Comparison of ENCODE assay signal across 9 cellular contexts in genomic region chr19:10543059-10543419, GRCh38. TPM values are rescaled to one million over a fixed set of nuclear protein-coding genes. Genes with fewer than 3 reads are reported as not detected.
DNase-seq lines count a peak whose midpoint lies in the region; ATAC-seq, FAIRE-seq and TF ChIP-seq lines count a peak whose summit lies in the region.
"Had no signal": no experiment of that assay in that cellular context is flagged by ENCODE, and none has a peak within 500 bp of the region (broad histone marks: within the 10 kb centered on the region; RNA-seq: fewer than 3 reads in every experiment).

No MANE protein-coding gene starts in this region.

- H3K9me3 Mint-ChIP-seq in Calu3 (ENCODE audit: low read depth, unreplicated experiment): no peaks in the 10 kb centered on the region
- no peaks in the 10 kb centered on the region for H3K9me3 Mint-ChIP-seq in effector memory CD8-positive, alpha-beta T cell

- H3K4me1 Mint-ChIP-seq in Calu3 (ENCODE audit: low read depth, unreplicated experiment): no peaks in the 10 kb centered on the region
- peaks cover 17 to 19% of the 10 kb centered on the region in 2 donors for H3K4me1 Mint-ChIP-seq in effector memory CD8-positive, alpha-beta T cell (ENCODE audit: low read depth in 2 of 2)

- H3K4me1 ChIP-seq in pancreas: peaks cover 0 to 12% (median 0%) of the 10 kb centered on the region in 3 donors

- TF ChIP-seq CTCF in Calu3 (IDR thresholded peaks at IDR 0.05; ENCODE audit: unreplicated experiment): no peak
- no peak for TF ChIP-seq CTCF in pancreas (IDR thresholded peaks at IDR 0.05)

- WGBS in pancreas, 2 donors: 44 to 47% methylated on average over 8 of the region's 8 CpGs

- peaks cover 18% of the 10 kb centered on the region for H3K27me3 Mint-ChIP-seq in Calu3 (ENCODE audit: unreplicated experiment)
- peaks cover 6 to 21% of the 10 kb centered on the region in 2 donors for H3K27me3 Mint-ChIP-seq in effector memory CD8-positive, alpha-beta T cell

- H3K27ac Mint-ChIP-seq in Calu3 (ENCODE audit: unreplicated experiment): no peak overlapping the region
- H3K27ac Mint-ChIP-seq in effector memory CD8-positive, alpha-beta T cell: peak overlapping the region in 1 of 2 donors; percentile 85

- CTCF ChIA-PET in Calu3 (lab: Charles Lee): no interaction called here

- no peak for FAIRE-seq in pancreas (lab: Jason Lieb, UNC)

- no peaks in the 10 kb centered on the region for H3K9me3 ChIP-seq in pancreas

- DNase-seq in Calu3: no peak
- DNase-seq in NCI-H69 (lab: John Stamatoyannopoulos, UW): peak; percentile 81
- no peak for DNase-seq in effector memory CD8-positive, alpha-beta T cell
- DNase-seq in pancreas: no peak
- DNase-seq in NCI-H1694 (lab: John Stamatoyannopoulos, UW): no peak

- H3K4me3 ChIP-seq in pancreas: peak overlapping the region in 2 of 4 donors; percentile 86 to 98

- no peaks in the 10 kb centered on the region for H3K27me3 ChIP-seq in pancreas

- intact Hi-C loops in Calu3 (cut with micrococcal nuclease; ENCODE audit: unreplicated experiment) (no loop called here), pancreas (cut with DNase I) (no loop called here)

- ATAC-seq in effector memory CD8-positive, alpha-beta T cell (replicated peaks): no peak
- peak; percentile 14 to 47 (median 20) for ATAC-seq in pancreas
- ATAC-seq in HG02763 (IDR thresholded peaks at IDR 0.05; ENCODE audit: unreplicated experiment): no peak
- ATAC-seq in GM18907 (IDR thresholded peaks at IDR 0.05; ENCODE audit: unreplicated experiment): no peak
- no peak for ATAC-seq in GM21423 (IDR thresholded peaks at IDR 0.05; ENCODE audit: unreplicated experiment)

- peak overlapping the region; percentile 73 for H3K4me3 Mint-ChIP-seq in Calu3 (ENCODE audit: low read depth, unreplicated experiment)
- peak overlapping the region; percentile 69 to 73 for H3K4me3 Mint-ChIP-seq in effector memory CD8-positive, alpha-beta T cell

- no TSS peak for BruUV-seq in Calu3 (replicated peaks; lab: Mats Ljungman, UMichigan)

- peaks cover 17% of the 10 kb centered on the region for H3K36me3 Mint-ChIP-seq in Calu3 (ENCODE audit: insufficient read depth, unreplicated experiment)
- peaks cover 31% of the 10 kb centered on the region for H3K36me3 Mint-ChIP-seq in effector memory CD8-positive, alpha-beta T cell (ENCODE audit: insufficient read depth)

- H3K36me3 ChIP-seq in pancreas: peaks cover 0 to 8% (median 0%) of the 10 kb centered on the region in 3 donors

- H3K27ac ChIP-seq in pancreas: peak overlapping the region; percentile 74 to 86 (median 83)

RNA-seq across cellular contexts. Expression of gene ATG4D, which starts 0.7 kb away (rescaled TPM):
- total RNA-seq in Calu3 (2022) (18.7 and 24.5 TPM in 2 replicates), pancreas (10 to 100 TPM; 12.9 to 26.9 (median 20.5) TPM)
- 10 to 100 TPM; 35.2 to 62.1 TPM for polyA plus RNA-seq in pancreas

RNA-seq across cellular contexts. Expression of gene KRI1, which starts 22.8 kb away (rescaled TPM):
- total RNA-seq in Calu3 (2022): 29.6 and 30.8 TPM in 2 replicates
- total RNA-seq in pancreas: 10 to 100 TPM in 4 of 6 donors, 1 to 10 TPM in 2; 8.0 to 15.8 (median 13.5) TPM
- polyA plus RNA-seq in pancreas: 10 to 100 TPM; 34.7 to 41.8 TPM

RNA-seq across cellular contexts. Expression of gene CDKN2D, which starts 25.7 kb away (rescaled TPM):
- total RNA-seq in Calu3 (2022): 4.2 and 4.4 TPM in 2 replicates
- total RNA-seq in pancreas: 1 to 10 TPM; 1.4 to 3.3 (median 2.1) TPM
- polyA plus RNA-seq in pancreas: 1 to 10 TPM; 3.8 to 9.1 TPM

RNA-seq across cellular contexts. Expression of gene S1PR5, which starts 25.8 kb away (rescaled TPM):
- not detected in 2 replicates for total RNA-seq in Calu3 (2022)
- 1 to 10 TPM in 2 of 6 donors, under 1 TPM in 4; 0.32 to 1.3 (median 0.63) TPM for total RNA-seq in pancreas
- polyA plus RNA-seq in pancreas: under 1 TPM; 0.21 to 0.38 TPM
- total RNA-seq: pulmonary artery endothelial cell had no signal

RNA-seq across cellular contexts. Expression of gene KEAP1, which starts 39.9 kb away (rescaled TPM):
- total RNA-seq in Calu3 (2022) (45.2 and 46.8 TPM in 2 replicates), pancreas (10 to 100 TPM; 25.2 to 36.4 (median 32.3) TPM)
- 10 to 100 TPM; 40.9 to 48.6 TPM for polyA plus RNA-seq in pancreas

Comparison
In these comparisons a context has a peak if more than half of its experiments do, and no peak if none do; other contexts are left out.
1. ATAC-seq: peak in pancreas (4 of 4); none in effector memory CD8-positive, alpha-beta T cell (single experiment), HG02763 (single experiment), GM18907 (single experiment) and GM21423 (single experiment).